In genomic region chr21:35508389-35508888, GRCh38 we compare ENCODE assay signal across 8 cellular contexts.
DNase-seq lines count a peak whose midpoint lies in the region; ATAC-seq and TF ChIP-seq lines count a peak whose summit lies in the region.

No MANE protein-coding gene starts in this region.

- ATAC-seq in thoracic aorta (ENCODE audit: insufficient number of reproducible peaks, low FRiP score, low read depth) = no peak
- no peak for ATAC-seq in HG02759 (IDR thresholded peaks at IDR 0.05; ENCODE audit: unreplicated experiment)

- DNase-seq in AG09319 (ENCODE audit: extremely low read depth, low read depth) (peak; percentile 32), HS-5 (ENCODE audit: low read depth) (peak; percentile 65), UCSD-AML1 (lab: John Stamatoyannopoulos, UW; ENCODE audit: unreplicated experiment) (peak; percentile 69), iPS-NIHi11 (ENCODE audit: low spot score) (peak; percentile 40), thoracic aorta (ENCODE audit: low spot score) (peak; percentile 30), NCI-H345 (lab: John Stamatoyannopoulos, UW) (no peak), kidney glomerular epithelial cell (lab: John Stamatoyannopoulos, UW) (no peak)

- H3K4me3 ChIP-seq in thoracic aorta = no peak overlapping the region

- H3K4me1 ChIP-seq in thoracic aorta (ENCODE audit: control insufficient read depth in 1 of 2, low read depth in 2 of 2) = peaks cover 8 to 9% of the 10 kb centered on the region in 2 donors

- no peak overlapping the region for H3K27ac ChIP-seq in thoracic aorta

- H3K9me3 ChIP-seq in thoracic aorta = no peaks in the 10 kb centered on the region

- H3K36me3 ChIP-seq in thoracic aorta = no peaks in the 10 kb centered on the region

- H3K27me3 ChIP-seq in thoracic aorta (replicated peaks; ENCODE audit: insufficient read depth) = no peaks in the 10 kb centered on the region

- TF ChIP-seq CTCF in AG09319 (IDR thresholded peaks at IDR 0.05; ENCODE audit: low read depth, low read length) (peak; percentile 29), thoracic aorta (IDR thresholded peaks at IDR 0.05) (no peak)

Comparison
In these comparisons a context has a peak if more than half of its experiments do, and no peak if none do; other contexts are left out.
1. DNase-seq: peak in AG09319 (single experiment), HS-5 (single experiment), UCSD-AML1 (single experiment), iPS-NIHi11 (single experiment) and thoracic aorta (single experiment); none in NCI-H345 (single experiment) and kidney glomerular epithelial cell (single experiment).